Comparison of ENCODE assay signal across 8 cellular contexts in the genomic region with DNA sequence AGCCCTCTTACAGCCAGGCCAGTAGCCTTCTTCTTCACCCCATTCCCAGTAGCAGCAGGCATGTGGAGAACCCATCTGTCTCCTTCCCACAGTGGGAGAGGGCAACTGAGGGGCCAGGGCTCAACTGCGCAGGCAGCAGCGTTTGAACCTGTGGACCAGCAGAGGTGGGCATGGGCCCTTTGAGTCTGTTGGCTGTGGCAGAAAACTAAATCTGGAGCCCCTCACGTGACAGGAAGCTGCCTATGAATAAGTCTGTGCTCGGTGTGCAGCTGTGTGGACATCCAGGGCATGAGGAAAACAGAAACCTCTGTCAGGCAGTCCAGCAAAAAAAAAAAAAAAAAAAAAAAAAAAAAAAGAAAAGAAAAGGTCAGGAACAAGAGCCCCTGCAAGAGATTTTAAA.
DNase-seq lines count a peak whose midpoint lies in the region; ATAC-seq, FAIRE-seq and TF ChIP-seq lines count a peak whose summit lies in the region.

No MANE protein-coding gene starts in this region.

- no peaks in the 10 kb centered on the region for H3K36me3 ChIP-seq in esophagus squamous epithelium

- H3K27me3 ChIP-seq in esophagus squamous epithelium = no peaks in the 10 kb centered on the region

- TF ChIP-seq POLR2A in GM12892 (IDR thresholded peaks at IDR 0.05; ENCODE audit: low read depth, low read length) (peak; percentile 56; the same call in 1 of the 2 replicates), esophagus squamous epithelium (IDR thresholded peaks at IDR 0.05) (no peak)

- no peak for FAIRE-seq in GM12892 (lab: Jason Lieb, UNC)

- intact Hi-C loops in esophagus squamous epithelium (cut with DNase I) = no loop called here

- no peak overlapping the region for H3K27ac ChIP-seq in esophagus squamous epithelium

- peak; percentile 68 for ATAC-seq in GM21390 (IDR thresholded peaks at IDR 0.05; ENCODE audit: unreplicated experiment)

- H3K4me3 ChIP-seq in fibroblast of mammary gland (ENCODE audit: control insufficient read depth, low read depth, low read length) (no peak overlapping the region), esophagus squamous epithelium (no peak overlapping the region)

- TF ChIP-seq CTCF in fibroblast of mammary gland (conservative IDR thresholded peaks at IDR 0.05; ENCODE audit: control insufficient read depth, insufficient read depth, low read depth, low read length) (no peak), esophagus squamous epithelium (IDR thresholded peaks at IDR 0.05) (no peak)

- no peaks in the 10 kb centered on the region for H3K9me3 ChIP-seq in esophagus squamous epithelium

- no peak for DNase-seq in GM12892 (ENCODE audit: insufficient read length)
- DNase-seq in HT1080 (ENCODE audit: low read depth) = peak; percentile 68
- DNase-seq in fibroblast of mammary gland (ENCODE audit: low read depth) = peak; percentile 42
- no peak for DNase-seq in D341Med (ENCODE audit: low spot score)
- no peak for DNase-seq in SK-N-DZ (ENCODE audit: low spot score)
- DNase-seq in esophagus squamous epithelium (lab: John Stamatoyannopoulos, UW) = no peak
- DNase-seq in stimulated activated naive CD4-positive, alpha-beta T cell treated with Interleukin-2 at 50 U/mL for 16 hours (lab: John Stamatoyannopoulos, UW) = no peak

- 17% methylated on average over 1 of the region's 4 CpGs; no CpG with 5 or more reads in 1 of the 2 donors for WGBS in esophagus squamous epithelium, 2 donors

- no peaks in the 10 kb centered on the region for H3K4me1 ChIP-seq in esophagus squamous epithelium

Comparison
In these comparisons a context has a peak if more than half of its experiments do, and no peak if none do; other contexts are left out.
1. DNase-seq: peak in HT1080 (single experiment) and fibroblast of mammary gland (single experiment); none in GM12892 (single experiment), D341Med (single experiment), SK-N-DZ (single experiment), esophagus squamous epithelium (single experiment) and stimulated activated naive CD4-positive, alpha-beta T cell treated with Interleukin-2 at 50 U/mL for 16 hours (single experiment).